ENCODE assay signal across 14 cellular contexts in genomic region chr14:68611611-68612010, GRCh38.
A peak's percentile ranks its signal among the peaks of the same experiment; 100 is the strongest.
DNase-seq lines count a peak whose midpoint lies in the region; ATAC-seq and TF ChIP-seq lines count a peak whose summit lies in the region.
"Had no signal": no experiment of that assay in that cellular context is flagged by ENCODE, and none has a peak within 500 bp of the region (broad histone marks: within the 10 kb centered on the region; RNA-seq: fewer than 3 reads in every experiment).

No MANE protein-coding gene starts in this region.

- H3K27me3 Mint-ChIP-seq in progenitor cell of endocrine pancreas (no peaks in the 10 kb centered on the region), type B pancreatic cell (no peaks in the 10 kb centered on the region)
- no peaks in the 10 kb centered on the region for H3K27me3 Mint-ChIP-seq in activated CD4-positive, alpha-beta memory T cell treated with anti-CD3 and anti-CD28 coated beads for 36 hours

- H3K4me3 Mint-ChIP-seq in progenitor cell of endocrine pancreas (ENCODE audit: low read depth) (no peak overlapping the region), type B pancreatic cell (no peak overlapping the region)
- no peak overlapping the region for H3K4me3 Mint-ChIP-seq in activated CD4-positive, alpha-beta memory T cell treated with anti-CD3 and anti-CD28 coated beads for 36 hours

- H3K4me1 Mint-ChIP-seq in progenitor cell of endocrine pancreas (ENCODE audit: low read depth), result peaks cover 16% of the 10 kb centered on the region
- H3K4me1 Mint-ChIP-seq in type B pancreatic cell (ENCODE audit: unreplicated experiment), result peaks cover 17% of the 10 kb centered on the region
- no peaks in the 10 kb centered on the region for H3K4me1 Mint-ChIP-seq in activated CD4-positive, alpha-beta memory T cell treated with anti-CD3 and anti-CD28 coated beads for 36 hours (ENCODE audit: low read depth)

- POLR2A ChIA-PET in activated CD4-positive, alpha-beta memory T cell treated with anti-CD3 and anti-CD28 coated beads for 36 hours (lab: Charles Lee), result no interaction called here

- no peak overlapping the region for H3K9ac ChIP-seq in mammary epithelial cell (ENCODE audit: insufficient read depth, low read length)

- in situ Hi-C loops in mammary epithelial cell (cut with MboI; ENCODE audit: low sequenced_read_pairs in 2 of 2), result no loop called here

- no peak for ATAC-seq in HG02970 (IDR thresholded peaks at IDR 0.05; ENCODE audit: low FRiP score, unreplicated experiment)

- H3K36me3 ChIP-seq in mammary epithelial cell (ENCODE audit: insufficient read depth, low read length), result no peaks in the 10 kb centered on the region
- no peaks in the 10 kb centered on the region for H3K36me3 ChIP-seq in right atrium auricular region

- H3K36me3 Mint-ChIP-seq in progenitor cell of endocrine pancreas (ENCODE audit: insufficient read depth) (peaks cover 10% of the 10 kb centered on the region), type B pancreatic cell (peaks cover 14% of the 10 kb centered on the region)
- peaks cover 9% of the 10 kb centered on the region for H3K36me3 Mint-ChIP-seq in activated CD4-positive, alpha-beta memory T cell treated with anti-CD3 and anti-CD28 coated beads for 36 hours

- 57% methylated on average over 4 of the region's 4 CpGs for WGBS in mammary epithelial cell (ENCODE audit: low coverage, missing lambda C conversion rate)

- no peak overlapping the region for H3K4me2 ChIP-seq in mammary epithelial cell (ENCODE audit: insufficient read depth, low read depth, low read length)

- no TSS peak for BruUV-seq in mammary epithelial cell (replicated peaks; lab: Mats Ljungman, UMichigan)

- peaks cover 18% of the 10 kb centered on the region for H3K9me3 ChIP-seq in mammary epithelial cell (replicated peaks; ENCODE audit: insufficient read depth, low read length)
- peaks cover 3 to 20% of the 10 kb centered on the region in 2 donors for H3K9me3 ChIP-seq in right atrium auricular region

- H3K27ac ChIP-seq in mammary epithelial cell (ENCODE audit: insufficient read depth, low read depth, low read length) (no peak overlapping the region), right atrium auricular region (peak overlapping the region; percentile 60 to 74)

- CTCF ChIA-PET in mammary epithelial cell (lab: Charles Lee; ENCODE audit: low non-redundant PET), result no interaction called here
- CTCF ChIA-PET in activated CD4-positive, alpha-beta memory T cell treated with anti-CD3 and anti-CD28 coated beads for 36 hours (lab: Charles Lee), result no interaction called here

- H2AFZ ChIP-seq in mammary epithelial cell (ENCODE audit: low read depth, low read length), result peak overlapping the region; percentile 66

- dilution Hi-C loops in mammary epithelial cell (cut with HindIII; ENCODE audit: low sequenced_read_pairs), result no loop called here

- H4K20me1 ChIP-seq in mammary epithelial cell (ENCODE audit: insufficient read depth, low read length), result no peaks in the 10 kb centered on the region

- H3K4me3 ChIP-seq in mammary epithelial cell (replicated peaks in 1 of 3; ENCODE audit: insufficient read depth in 1 of 3, low read depth in 2 of 3, low read length in 3 of 3) (no peak overlapping the region), right atrium auricular region (no peak overlapping the region)

- DNase-seq in mammary epithelial cell (peak; percentile 41), right atrium auricular region (ENCODE audit: low spot score) (no peak), progenitor cell of endocrine pancreas (ENCODE audit: low spot score, unreplicated experiment) (no peak), type B pancreatic cell (ENCODE audit: extremely low spot score, unreplicated experiment) (no peak), ureter (ENCODE audit: low spot score) (no peak)
- no peak for DNase-seq in activated CD4-positive, alpha-beta memory T cell treated with anti-CD3 and anti-CD28 coated beads for 36 hours
- DNase-seq: cerebellar nuclear complex; COR-L47; NCI-H1930; NCI-H446; NK-92 treated with Interleukin-12 subunit alpha and Interleukin-12 subunit beta, amount 100 ng/mL, for 24 hours; T1000; trophoblast cell had no signal

- peaks cover 6% of the 10 kb centered on the region for H3K4me1 ChIP-seq in mammary epithelial cell (ENCODE audit: insufficient read depth, low read length)
- H3K4me1 ChIP-seq in right atrium auricular region, result peaks cover 0 to 35% of the 10 kb centered on the region in 2 donors

- H3K27me3 ChIP-seq in mammary epithelial cell (ENCODE audit: insufficient read depth, low read length), result no peaks in the 10 kb centered on the region
- H3K27me3 ChIP-seq in right atrium auricular region, result no peaks in the 10 kb centered on the region

- H3K79me2 ChIP-seq in mammary epithelial cell (ENCODE audit: insufficient read depth, low read length), result no peaks in the 10 kb centered on the region

- intact Hi-C loops in mammary epithelial cell (cut with micrococcal nuclease), result no loop called here
- intact Hi-C loops in activated CD4-positive, alpha-beta memory T cell treated with anti-CD3 and anti-CD28 coated beads for 36 hours (cut with micrococcal nuclease), result no loop called here

- TF ChIP-seq CTCF in mammary epithelial cell (conservative IDR thresholded peaks at IDR 0.05 in 1 of 2, IDR thresholded peaks at IDR 0.05 in 1 of 2; ENCODE audit: extremely low read depth in 1 of 2, insufficient read depth in 1 of 2, low read depth in 1 of 2, low read length in 2 of 2) (no peak), right atrium auricular region (IDR thresholded peaks at IDR 0.05) (no peak), progenitor cell of endocrine pancreas (IDR thresholded peaks at IDR 0.05; ENCODE audit: unreplicated experiment) (no peak), type B pancreatic cell (conservative IDR thresholded peaks at IDR 0.05) (no peak)

- H3K27ac Mint-ChIP-seq in progenitor cell of endocrine pancreas (peak overlapping the region; percentile 51), type B pancreatic cell (peak overlapping the region; percentile 1)
- no peak overlapping the region for H3K27ac Mint-ChIP-seq in activated CD4-positive, alpha-beta memory T cell treated with anti-CD3 and anti-CD28 coated beads for 36 hours

- H3K9me3 Mint-ChIP-seq in progenitor cell of endocrine pancreas (ENCODE audit: low read depth) (peaks cover 17% of the 10 kb centered on the region), type B pancreatic cell (peaks cover 18% of the 10 kb centered on the region)
- peaks cover 22% of the 10 kb centered on the region for H3K9me3 Mint-ChIP-seq in activated CD4-positive, alpha-beta memory T cell treated with anti-CD3 and anti-CD28 coated beads for 36 hours
